In the genomic region with DNA sequence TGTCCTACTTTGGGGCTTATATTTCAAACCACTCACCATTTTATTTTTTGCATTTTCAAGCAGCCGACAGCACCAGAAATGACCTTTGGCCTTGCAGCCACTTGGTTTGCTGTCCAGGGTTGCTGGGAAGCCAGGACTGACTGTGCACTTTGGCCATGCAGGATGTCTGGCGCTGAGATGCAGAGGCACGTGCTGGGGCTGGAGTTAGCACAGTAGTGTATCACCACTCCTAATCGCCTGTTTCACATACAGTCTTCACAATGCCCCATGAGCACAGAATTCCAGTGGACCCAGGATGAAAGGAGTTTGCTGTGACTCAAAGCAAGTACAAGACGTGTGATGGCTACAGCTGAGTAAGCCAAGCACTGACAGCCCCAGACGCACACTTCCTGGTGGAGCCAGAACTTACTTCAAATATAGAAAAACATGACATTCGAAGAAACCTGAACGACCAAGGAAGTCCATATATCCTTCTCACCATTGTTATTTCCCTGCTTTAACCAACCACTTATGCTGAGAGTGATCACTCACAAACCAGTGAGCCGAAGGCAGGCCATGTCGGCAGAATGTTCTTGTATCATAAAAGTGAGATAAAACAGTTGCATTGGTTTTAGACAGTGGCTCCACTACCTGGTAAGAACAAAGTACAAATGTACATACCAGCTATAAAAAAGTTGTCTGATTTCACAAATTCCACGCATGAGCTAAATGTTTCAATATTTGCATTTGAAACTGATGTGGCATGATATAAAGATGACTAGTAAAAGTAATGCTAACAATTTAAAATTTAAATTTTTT, we compare ENCODE assay signal across 25 cellular contexts. TPM values are rescaled to one million over a fixed set of nuclear protein-coding genes. Genes with fewer than 3 reads are reported as not detected.
DNase-seq lines count a peak whose midpoint lies in the region; ATAC-seq, FAIRE-seq and TF ChIP-seq lines count a peak whose summit lies in the region.
"Had no signal": no experiment of that assay in that cellular context is flagged by ENCODE, and none has a peak within 500 bp of the region (broad histone marks: within the 10 kb centered on the region; RNA-seq: fewer than 3 reads in every experiment).

No MANE protein-coding gene starts in this region.

- peak overlapping the region in 2 of 3 experiments; percentile 29 to 67 for H3K27ac Mint-ChIP-seq in nephron
- H3K27ac Mint-ChIP-seq in CD4-positive, alpha-beta T cell, result no peak overlapping the region
- H3K27ac Mint-ChIP-seq: H9, IgD-negative memory B cell had no signal

- no peaks in the 10 kb centered on the region for H3K79me2 ChIP-seq in K562 (ENCODE audit: control insufficient read depth, insufficient read depth, low read length)

- in situ Hi-C loops in K562 (cut with MboI), result no loop called here

- POLR2A ChIA-PET in K562 (lab: Yijun Ruan, JAX), result no interaction called here
- POLR2A ChIA-PET in CD4-positive, alpha-beta T cell (lab: Charles Lee), result no interaction called here

- no TSS peak for BruUV-seq in K562 (replicated peaks; lab: Mats Ljungman, UMichigan)

- no peaks in the 10 kb centered on the region for H3K36me3 ChIP-seq in K562 (ENCODE audit: control insufficient read depth, insufficient read depth, low read length)
- H3K36me3 ChIP-seq: MG63 had no signal

- TF ChIP-seq CTCF in K562 (IDR thresholded peaks at IDR 0.05 in 2 of 3, conservative IDR thresholded peaks at IDR 0.05 in 1 of 3; ENCODE audit: insufficient read depth in 2 of 3, low read depth in 1 of 3, low read length in 3 of 3), result no peak
- no peak for TF ChIP-seq CTCF in nephron (IDR thresholded peaks at IDR 0.05; ENCODE audit: unreplicated experiment in 3 of 3)
- no peak for TF ChIP-seq CTCF in CD4-positive, alpha-beta T cell (IDR thresholded peaks at IDR 0.05)

- peaks cover 5% of the 10 kb centered on the region for H3K36me3 Mint-ChIP-seq in nephron (ENCODE audit: low read depth)
- no peaks in the 10 kb centered on the region for H3K36me3 Mint-ChIP-seq in CD4-positive, alpha-beta T cell (ENCODE audit: low read depth)
- H3K36me3 Mint-ChIP-seq: IgD-negative memory B cell had no signal

- H3K4me3 ChIP-seq in K562, result no peak overlapping the region
- H3K4me3 ChIP-seq: GM12878, MG63 had no signal

- no peak for FAIRE-seq in K562 (lab: Jason Lieb, UNC)
- FAIRE-seq: GM12878, GM18507, RCC 7860 had no signal

- H4K20me1 ChIP-seq in K562 (replicated peaks; ENCODE audit: control insufficient read depth, insufficient read depth, low read length), result no peaks in the 10 kb centered on the region

- no peak overlapping the region for H3K4me3 Mint-ChIP-seq in nephron
- H3K4me3 Mint-ChIP-seq in CD4-positive, alpha-beta T cell, result no peak overlapping the region
- H3K4me3 Mint-ChIP-seq: H9, IgD-negative memory B cell had no signal

- peaks cover 3 to 21% of the 10 kb centered on the region in 2 experiments; a peak in 3 of 5 replicates for H3K27me3 ChIP-seq in K562 (ENCODE audit: control insufficient read depth in 2 of 2, insufficient read depth in 2 of 2, low read length in 2 of 2)
- H3K27me3 ChIP-seq in CD4-positive, alpha-beta T cell (ENCODE audit: control insufficient read depth, insufficient read depth, low read length), result peaks cover 10% of the 10 kb centered on the region
- H3K27me3 ChIP-seq: MG63 had no signal

- H3K9me3 ChIP-seq in K562 (replicated peaks; ENCODE audit: control insufficient read depth, insufficient read depth, low read depth, low read length), result no peaks in the 10 kb centered on the region; the same call in 1 of the 2 replicates
- no peaks in the 10 kb centered on the region for H3K9me3 ChIP-seq in CD4-positive, alpha-beta T cell (ENCODE audit: control insufficient read depth, low read length)
- H3K9me3 ChIP-seq: MG63 had no signal

- H3K9me1 ChIP-seq in K562 (ENCODE audit: control insufficient read depth, insufficient read depth, low read length), result no peaks in the 10 kb centered on the region

- 16% methylated on average over 11 of the region's 11 CpGs for WGBS in K562 (ENCODE audit: insufficient coverage, low coverage, missing lambda C conversion rate)

- H3K9me3 Mint-ChIP-seq in nephron, result peaks cover 17% of the 10 kb centered on the region
- peaks cover 1% of the 10 kb centered on the region for H3K9me3 Mint-ChIP-seq in CD4-positive, alpha-beta T cell

- no peak overlapping the region for H3K9ac ChIP-seq in K562 (ENCODE audit: insufficient read depth in 1 of 2, low read depth in 2 of 2, low read length in 2 of 2)

- peaks cover 6% of the 10 kb centered on the region for H3K4me1 Mint-ChIP-seq in nephron
- no peaks in the 10 kb centered on the region for H3K4me1 Mint-ChIP-seq in CD4-positive, alpha-beta T cell (ENCODE audit: low read depth)

- no peak for TF ChIP-seq RAD21 in K562 (CRISPR knock-in tag; conservative IDR thresholded peaks at IDR 0.05 in 1 of 2, IDR thresholded peaks at IDR 0.05 in 1 of 2)

- DNase-seq in AG20443 (ENCODE audit: low spot score) (peak; percentile 7), K562 (ENCODE audit: extremely low read depth in 1 of 4, low spot score in 3 of 4) (no peak), left kidney (ENCODE audit: low read depth, low spot score) (peak; percentile 43), GOT3 (lab: John Stamatoyannopoulos, UW) (no peak)
- no peak for DNase-seq in CD4-positive, alpha-beta T cell
- DNase-seq: COR-L47, DMS153, EL, H9, Kasumi-1, MG63, NCI-H1092, NCI-H2081, NCI-H446 treated with DMSO at 0.1 percent for 48 hours, NCI-H69, Right ventricle myocardium superior had no signal

- no peak overlapping the region for H3K4me2 ChIP-seq in K562 (ENCODE audit: insufficient read depth, low read length)

- no peak for TF ChIP-seq EP300 in K562 (IDR thresholded peaks at IDR 0.05; ENCODE audit: low read length)

- no peak overlapping the region for H2AFZ ChIP-seq in K562 (ENCODE audit: low read depth, low read length)

- intact Hi-C loops in K562 (cut with micrococcal nuclease), result no loop called here
- intact Hi-C loops in CD4-positive, alpha-beta T cell (cut with DNase I, micrococcal nuclease), result no loop called here

- ATAC-seq in K562 (no peak), GM21723 (IDR thresholded peaks at IDR 0.05; ENCODE audit: unreplicated experiment) (no peak), HG03442 (IDR thresholded peaks at IDR 0.05; ENCODE audit: unreplicated experiment) (no peak)
- ATAC-seq in CD4-positive, alpha-beta T cell (ENCODE audit: poor library complexity), result no peak
- ATAC-seq: GM12878 had no signal

- no peak for TF ChIP-seq POLR2A in K562 (conservative IDR thresholded peaks at IDR 0.05)

- no peaks in the 10 kb centered on the region for H3K4me1 ChIP-seq in K562 (replicated peaks in 1 of 2; ENCODE audit: control insufficient read depth in 2 of 2, insufficient read depth in 2 of 2, low read length in 2 of 2)

- CTCF ChIA-PET in K562 (lab: Yijun Ruan, JAX; ENCODE audit: low intra/inter-chr PET ratio), result no interaction called here
- CTCF ChIA-PET in CD4-positive, alpha-beta T cell (lab: Charles Lee), result interaction anchor here (0.8 kb wide), 1 partner anchor 10 kb away, joined by 3 read pairs; no protein-coding TSS in a partner anchor

- H3K27ac ChIP-seq in K562 (ENCODE audit: extremely low read depth, low read depth, low read length), result no peak overlapping the region
- H3K27ac ChIP-seq in CD4-positive, alpha-beta T cell (ENCODE audit: low read depth, low read length), result no peak overlapping the region
- H3K27ac ChIP-seq: 22Rv1 had no signal

- peaks cover 14% of the 10 kb centered on the region for H3K27me3 Mint-ChIP-seq in nephron (ENCODE audit: low read depth)
- peaks cover 35% of the 10 kb centered on the region for H3K27me3 Mint-ChIP-seq in CD4-positive, alpha-beta T cell

TF ChIP-seq in K562, 482 proteins besides CTCF, POLR2A, EP300 and RAD21:
- no peak for TF ChIP-seq TBP (optimal IDR thresholded peaks at IDR 0.05; ENCODE audit: low read depth, low read length)
- TF ChIP-seq BHLHE40 (IDR thresholded peaks at IDR 0.05; ENCODE audit: low read length), result peak; percentile 50; the same call in 1 of the 2 replicates
TF ChIP-seq in K562: peak in this region for 1.

RNA-seq across cellular contexts. Expression of gene OCA2, which starts 16.0 kb away (rescaled TPM):
- total RNA-seq in K562 (2011; cell fraction: chromatin; rRNA removed; ENCODE audit: low replicate concordance), result 1.2 and 2.4 TPM in 2 replicates
- 1.5 and 1.6 TPM in 2 replicates for total RNA-seq in K562 (2011; cell fraction: nucleolus; rRNA removed)
- 1.1 and 1.3 TPM in 2 replicates for total RNA-seq in K562 (2011; cell fraction: nucleoplasm; rRNA removed)
- 0.09 and 0.24 TPM in 2 replicates for total RNA-seq in K562 (2014; rRNA removed)
- total RNA-seq in K562 (2014; rRNA removed; fragmentation: Illumina TruSeq; extraction: Trizol), result 0.06 and 0.36 TPM in 2 replicates
- total RNA-seq in K562 (2015; rRNA removed; fragmentation: Illumina TruSeq; extraction: Trizol), result 0.14 and 0.26 TPM in 2 replicates
- 0.47 and 1.5 TPM in 2 replicates for total RNA-seq in K562 (2021)
- 0.59 and 0.61 TPM in 2 replicates for polyA plus RNA-seq in K562 (2011; rRNA removed)
- polyA plus RNA-seq in K562 (2011; cell fraction: cytosol; rRNA removed), result 0.27 and 0.31 TPM in 2 replicates
- polyA plus RNA-seq in K562 (2011; cell fraction: nucleus; rRNA removed), result 1.2 and 1.4 TPM in 2 replicates
- 0.33 and 0.47 TPM in 2 replicates for polyA plus RNA-seq in K562 (2012)
- polyA plus RNA-seq in K562 (2014; fragmentation: Illumina TruSeq; extraction: Trizol), result 0.19 and 0.21 TPM in 2 replicates
- under 1 TPM in 1 of 2 experiments, not detected in 1; 0.07 TPM for polyA plus RNA-seq in K562 (2014; fragmentation: Nextera tagmentation; extraction: Ambion mirVana)
- 0.13 and 0.57 TPM in 2 replicates for polyA plus RNA-seq in K562 (2014; rRNA removed)
- 0.42 and 0.63 TPM in 2 replicates for polyA minus RNA-seq in K562 (2011; rRNA and poly(A)+ RNA removed)
- not detected in 2 replicates for polyA minus RNA-seq in K562 (2011; cell fraction: cytosol; rRNA and poly(A)+ RNA removed)
- polyA minus RNA-seq in K562 (2011; cell fraction: nucleus; rRNA and poly(A)+ RNA removed), result 0.67 TPM in 2 replicates
- not detected for total RNA-seq in CD4-positive, alpha-beta T cell
- total RNA-seq: GM12878, HT-29 had no signal
- polyA plus RNA-seq: IgD-negative memory B cell had no signal

Comparison
In these comparisons a context has a peak if more than half of its experiments do, and no peak if none do; other contexts are left out.
1. DNase-seq: peak in AG20443 (single experiment) and left kidney (single experiment); none in K562 (0 of 4), GOT3 (single experiment) and CD4-positive, alpha-beta T cell (0 of 10).